In genomic region chr2:64361151-64361938, GRCh38 we compare ENCODE assay signal across 1 cellular context.
TF ChIP-seq lines count a peak whose summit lies in the region.

No MANE protein-coding gene starts in this region.

TF ChIP-seq in H1, 55 proteins besides CTCF, POLR2A, EP300 and RAD21 (continued from another document):
- no peak for TF ChIP-seq SIN3A (conservative IDR thresholded peaks at IDR 0.05 in 1 of 2, IDR thresholded peaks at IDR 0.05 in 1 of 2; ENCODE audit: low read depth in 1 of 2, low read length in 2 of 2)
- no peak for TF ChIP-seq CTBP2 (IDR thresholded peaks at IDR 0.05; ENCODE audit: borderline replicate concordance, insufficient read depth, insufficient read length, low read length)
- no peak for TF ChIP-seq SUZ12 (IDR thresholded peaks at IDR 0.05; ENCODE audit: low read length)
- no peak for TF ChIP-seq ASH2L (IDR thresholded peaks at IDR 0.05; ENCODE audit: low read length)
- no peak for TF ChIP-seq CEBPB (IDR thresholded peaks at IDR 0.05; ENCODE audit: low read depth, low read length)
- TF ChIP-seq SP4 (IDR thresholded peaks at IDR 0.05; ENCODE audit: low read length) = no peak
- no peak for TF ChIP-seq RBBP5 (IDR thresholded peaks at IDR 0.05; ENCODE audit: borderline replicate concordance, low read depth, low read length)
